10 cellular contexts compared by ENCODE assay signal in genomic region chr5:119036101-119036762, GRCh38. TPM values are rescaled to one million over a fixed set of nuclear protein-coding genes. Genes with fewer than 3 reads are reported as not detected.
DNase-seq lines count a peak whose midpoint lies in the region; ATAC-seq and TF ChIP-seq lines count a peak whose summit lies in the region.
"Had no signal": no experiment of that assay in that cellular context is flagged by ENCODE, and none has a peak within 500 bp of the region (broad histone marks: within the 10 kb centered on the region; RNA-seq: fewer than 3 reads in every experiment).

No MANE protein-coding gene starts in this region.

- H3K27me3 ChIP-seq in kidney epithelial cell (ENCODE audit: control insufficient read depth, insufficient read depth, low read length): no peaks in the 10 kb centered on the region

- no peak overlapping the region for H3K4me3 ChIP-seq in kidney epithelial cell (ENCODE audit: low read depth, low read length)

- TF ChIP-seq CTCF in HFFc6 (IDR thresholded peaks at IDR 0.05): no peak
- TF ChIP-seq CTCF in kidney epithelial cell (IDR thresholded peaks at IDR 0.05; ENCODE audit: insufficient read depth, low read length, poor library complexity, severe bottlenecking): no peak

- peaks cover 8% of the 10 kb centered on the region for H3K4me1 Mint-ChIP-seq in HFFc6 (ENCODE audit: low read depth)

- H3K36me3 ChIP-seq in kidney epithelial cell (ENCODE audit: control insufficient read depth, insufficient read depth, low read length): no peaks in the 10 kb centered on the region

- peaks cover 4% of the 10 kb centered on the region; the same call in 1 of the 2 replicates for H3K36me3 Mint-ChIP-seq in HFFc6 (ENCODE audit: low read depth)

- H3K27me3 Mint-ChIP-seq in HFFc6 (ENCODE audit: insufficient read depth): no peaks in the 10 kb centered on the region

- H3K27ac Mint-ChIP-seq in HFFc6: no peak overlapping the region

- peak; percentile 71 for DNase-seq in AG08395 (ENCODE audit: low spot score)
- peak; percentile 78 for DNase-seq in HFFc6
- DNase-seq in amniotic stem cell (lab: John Stamatoyannopoulos, UW): peak; percentile 48
- peak; percentile 65 for DNase-seq in kidney epithelial cell (ENCODE audit: low read depth)
- no peak for DNase-seq in stimulated activated naive CD4-positive, alpha-beta T cell treated with Interleukin-2 at 50 U/mL for 16 hours (lab: John Stamatoyannopoulos, UW)
- DNase-seq in DMS153 treated with DMSO at 0.1 percent for 48 hours (lab: John Stamatoyannopoulos, UW; ENCODE audit: unreplicated experiment): no peak
- DNase-seq: activated effector memory CD4-positive, alpha-beta T cell treated with anti-CD3 and anti-CD28 coated beads, Interleukin-2, amount 50 U/mL, for 16 hours; NCI-H1436 had no signal

- peaks cover 4% of the 10 kb centered on the region for H3K9me3 Mint-ChIP-seq in HFFc6

- ATAC-seq in HG02610 (IDR thresholded peaks at IDR 0.05; ENCODE audit: unreplicated experiment): no peak
- no peak for ATAC-seq in HG02981 (IDR thresholded peaks at IDR 0.05; ENCODE audit: unreplicated experiment)

- no peak overlapping the region for H3K4me3 Mint-ChIP-seq in HFFc6

RNA-seq across cellular contexts. Expression of gene DMXL1, which starts 34.7 kb away (rescaled TPM):
- total RNA-seq in HFFc6 (2021; fragmentation: NEBNext Ultra II Directional; extraction: Animal tissue kit (Norgen Biotek cat#: 25700)): 10 to 100 TPM; 19.8 to 23.1 (median 21.5) TPM
- 18.1 and 20.8 TPM in 2 replicates for total RNA-seq in kidney epithelial cell

RNA-seq across cellular contexts. Expression of gene DTWD2, which starts 47.9 kb away (rescaled TPM):
- total RNA-seq in HFFc6 (2021; fragmentation: NEBNext Ultra II Directional; extraction: Animal tissue kit (Norgen Biotek cat#: 25700)): 1 to 10 TPM; 4.9 to 7.3 (median 5.6) TPM
- 5.3 and 7.9 TPM in 2 replicates for total RNA-seq in kidney epithelial cell

Comparison
In these comparisons a context has a peak if more than half of its experiments do, and no peak if none do; other contexts are left out.
1. DNase-seq: peak in AG08395 (single experiment), HFFc6 (single experiment), amniotic stem cell (single experiment) and kidney epithelial cell (single experiment); none in stimulated activated naive CD4-positive, alpha-beta T cell treated with Interleukin-2 at 50 U/mL for 16 hours (single experiment) and DMS153 treated with DMSO at 0.1 percent for 48 hours (single experiment).